ENCODE assay signal across 19 cellular contexts in the genomic region with DNA sequence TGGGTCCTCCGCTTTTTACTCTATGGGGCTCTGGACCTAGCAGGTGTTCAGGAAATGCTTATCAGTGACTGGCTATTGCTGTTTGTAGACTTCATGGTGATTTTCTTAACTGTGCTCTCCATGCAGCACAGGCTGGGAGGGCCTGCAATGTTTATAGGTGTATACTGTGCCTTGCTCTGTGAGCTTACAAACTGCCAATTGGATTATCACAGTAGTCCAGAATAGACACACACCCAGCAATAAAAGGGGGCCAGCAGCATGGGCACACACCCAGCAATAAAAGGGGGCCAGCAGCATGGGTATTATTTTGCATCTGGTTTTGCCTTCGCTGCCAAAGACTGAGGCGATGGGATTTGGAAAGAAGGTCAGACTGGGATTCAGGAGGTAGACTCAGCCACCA.
"Had no signal": no experiment of that assay in that cellular context is flagged by ENCODE, and none has a peak within 500 bp of the region (broad histone marks: within the 10 kb centered on the region; RNA-seq: fewer than 3 reads in every experiment).

No MANE protein-coding gene starts in this region.

- H3K4me1 ChIP-seq: heart left ventricle, pancreas, stomach had no signal

- H3K9me3 ChIP-seq: heart left ventricle, pancreas, stomach, thoracic aorta had no signal

- H3K27me3 Mint-ChIP-seq: naive B cell, progenitor cell of endocrine pancreas had no signal

- ATAC-seq: heart left ventricle, left lobe of liver, pancreas, right cardiac atrium had no signal

- DNase-seq: effector CD4-positive, alpha-beta T cell; endodermal cell; foreskin melanocyte; heart left ventricle; hypothalamus; kidney glomerular epithelial cell; mammary epithelial cell; naive B cell; occipital lobe; pancreas; right cardiac atrium; stimulated activated CD4-positive, alpha-beta T cell treated with anti-CD3 and anti-CD28 coated beads, Interleukin-2, amount 100 ng/mL, for 24 hours; stimulated activated naive CD4-positive, alpha-beta T cell; stomach; substantia nigra had no signal

- H3K4me3 Mint-ChIP-seq: endodermal cell, naive B cell, nephron had no signal

- H3K4me3 ChIP-seq: heart left ventricle, pancreas, stomach, thoracic aorta had no signal

- H3K9me3 Mint-ChIP-seq: endodermal cell, naive B cell, nephron had no signal

- H3K27me3 ChIP-seq: heart left ventricle, pancreas, stomach had no signal

- H3K4me1 Mint-ChIP-seq: endodermal cell, naive B cell had no signal

- H3K27ac Mint-ChIP-seq: endodermal cell, nephron had no signal

- H3K27ac ChIP-seq: heart left ventricle, pancreas, stomach, thoracic aorta had no signal

- H3K36me3 ChIP-seq: pancreas had no signal
